Comparison of ENCODE assay signal across 1 cellular context in genomic region chr7:44847509-44847919, GRCh38.
A peak's percentile ranks its signal among the peaks of the same experiment; 100 is the strongest.
TF ChIP-seq lines count a peak whose summit lies in the region.

No MANE protein-coding gene starts in this region.

TF ChIP-seq in K562, 482 proteins besides CTCF, POLR2A, EP300 and RAD21 (continued from another document and continues in another):
- TF ChIP-seq AFF1 (IDR thresholded peaks at IDR 0.05; ENCODE audit: low read depth in 1 of 2, partially characterized antibody in 2 of 2): peak in 1 of 2 experiments; percentile 72
- no peak for TF ChIP-seq TSC22D4 (tag; IDR thresholded peaks at IDR 0.05)
- TF ChIP-seq ZBTB34 (CRISPR knock-in tag; IDR thresholded peaks at IDR 0.05): no peak
- TF ChIP-seq ZNF384 (IDR thresholded peaks at IDR 0.05; ENCODE audit: low read depth, low read length): no peak
- TF ChIP-seq SRSF3 (IDR thresholded peaks at IDR 0.05; ENCODE audit: insufficient read depth, low read length): no peak
- TF ChIP-seq GABPB2 (CRISPR knock-in tag; conservative IDR thresholded peaks at IDR 0.05): no peak
- TF ChIP-seq DACH1 (IDR thresholded peaks at IDR 0.05; ENCODE audit: partially characterized antibody): peak; percentile 50
- TF ChIP-seq POLR2AphosphoS2 (IDR thresholded peaks at IDR 0.05; ENCODE audit: low read length): 0 out of 2 replicates have a peak, but pooled peaks have one; percentile 13
- 0 out of 2 replicates have a peak, but pooled peaks have one; percentile 68 for TF ChIP-seq FOXP1 (CRISPR knock-in tag; IDR thresholded peaks at IDR 0.05)
- TF ChIP-seq ARNT (IDR thresholded peaks at IDR 0.05): peak in 1 of 2 experiments; percentile 92; a peak in 1 of 4 replicates
- no peak for TF ChIP-seq KLF6 (CRISPR knock-in tag; IDR thresholded peaks at IDR 0.05; ENCODE audit: borderline replicate concordance)
- TF ChIP-seq ZNF174 (CRISPR knock-in tag; IDR thresholded peaks at IDR 0.05): no peak
- TF ChIP-seq ARID4B (CRISPR knock-in tag; IDR thresholded peaks at IDR 0.05): peak; percentile 73
- no peak for TF ChIP-seq TFE3 (CRISPR knock-in tag; IDR thresholded peaks at IDR 0.05)
- TF ChIP-seq ZFP30 (CRISPR knock-in tag; IDR thresholded peaks at IDR 0.05; ENCODE audit: borderline replicate concordance): no peak
- TF ChIP-seq BCL6 (CRISPR knock-in tag; IDR thresholded peaks at IDR 0.05): no peak
- peak; percentile 70; the same call in 1 of the 2 replicates for TF ChIP-seq ATF6 (CRISPR knock-in tag; IDR thresholded peaks at IDR 0.05)
- 0 out of 2 replicates have a peak, but pooled peaks have one; percentile 28 for TF ChIP-seq DIDO1 (tag; IDR thresholded peaks at IDR 0.05; ENCODE audit: low read depth)
- no peak for TF ChIP-seq ZNF224 (CRISPR knock-in tag; IDR thresholded peaks at IDR 0.05)
- TF ChIP-seq BRF2 (IDR thresholded peaks at IDR 0.05; ENCODE audit: borderline replicate concordance, insufficient read depth, insufficient read length): no peak
- TF ChIP-seq SRSF9 (IDR thresholded peaks at IDR 0.05; ENCODE audit: borderline replicate concordance, low read depth, low read length): no peak
- no peak for TF ChIP-seq HOXB6 (CRISPR knock-in tag; IDR thresholded peaks at IDR 0.05; ENCODE audit: borderline replicate concordance)
- TF ChIP-seq BCOR (IDR thresholded peaks at IDR 0.05): peak; percentile 92
- no peak for TF ChIP-seq ZNF79 (CRISPR knock-in tag; IDR thresholded peaks at IDR 0.05; ENCODE audit: low read depth)
- TF ChIP-seq CLOCK (CRISPR knock-in tag; IDR thresholded peaks at IDR 0.05; ENCODE audit: borderline replicate concordance): no peak
- peak; percentile 60; the same call in 1 of the 2 replicates for TF ChIP-seq THAP7 (CRISPR knock-in tag; IDR thresholded peaks at IDR 0.05)
- TF ChIP-seq RFX5 (IDR thresholded peaks at IDR 0.05; ENCODE audit: low read depth, low read length): 0 out of 2 replicates have a peak, but pooled peaks have one; percentile 44
- TF ChIP-seq HDAC1 (IDR thresholded peaks at IDR 0.05): peak in 1 of 2 experiments; percentile 91; a peak in 2 of 4 replicates
- TF ChIP-seq RBM15 (IDR thresholded peaks at IDR 0.05; ENCODE audit: insufficient read depth, low read length): no peak
- 0 out of 2 replicates have a peak, but pooled peaks have one; percentile 90 for TF ChIP-seq PKNOX1 (IDR thresholded peaks at IDR 0.05)
- no peak for TF ChIP-seq MAX (CRISPR knock-in tag; IDR thresholded peaks at IDR 0.05)
- TF ChIP-seq TFAP4 (CRISPR knock-in tag; IDR thresholded peaks at IDR 0.05; ENCODE audit: borderline replicate concordance): peak; percentile 93
- no peak for TF ChIP-seq PRPF4 (IDR thresholded peaks at IDR 0.05; ENCODE audit: insufficient read depth, low read depth, low read length, poor library complexity, severe bottlenecking)
- no peak for TF ChIP-seq ZNF232 (CRISPR knock-in tag; IDR thresholded peaks at IDR 0.05)
- no peak for TF ChIP-seq HES1 (IDR thresholded peaks at IDR 0.05; ENCODE audit: low read depth)
